24 cellular contexts compared by ENCODE assay signal in the genomic region with DNA sequence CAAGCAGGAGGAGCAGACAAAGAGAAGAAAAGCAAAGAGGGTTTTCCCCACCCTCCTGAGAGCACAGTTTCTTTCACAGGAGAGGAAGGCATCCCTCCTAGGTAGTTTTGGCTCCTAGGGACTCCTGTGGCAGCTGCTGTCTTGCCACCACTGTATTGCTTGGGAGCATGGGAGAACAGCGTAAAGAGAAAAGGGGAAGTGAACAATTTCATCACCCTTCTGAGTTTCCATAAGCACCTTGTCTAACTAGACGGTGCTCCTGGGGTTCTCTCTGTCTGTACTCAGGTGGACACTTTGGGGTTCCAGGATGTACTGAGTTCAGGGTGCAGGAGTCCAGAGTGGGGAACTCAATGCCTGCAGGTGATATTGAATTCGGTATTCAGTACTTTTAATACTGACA.
DNase-seq lines count a peak whose midpoint lies in the region; TF ChIP-seq lines count a peak whose summit lies in the region.
"Had no signal": no experiment of that assay in that cellular context is flagged by ENCODE, and none has a peak within 500 bp of the region (broad histone marks: within the 10 kb centered on the region; RNA-seq: fewer than 3 reads in every experiment).

No MANE protein-coding gene starts in this region.

- no peak for TF ChIP-seq CTCF in NB4 (IDR thresholded peaks at IDR 0.05; ENCODE audit: low read depth, low read length)

- no peak overlapping the region for H3K4me3 ChIP-seq in NB4 (ENCODE audit: low read depth, low read length)
- H3K4me3 ChIP-seq: dorsolateral prefrontal cortex, heart right ventricle, uterus had no signal

- DNase-seq in activated effector memory CD4-positive, alpha-beta T cell treated with anti-CD3 and anti-CD28 coated beads, Interleukin-2, amount 50 U/mL, for 16 hours = peak; percentile 2
- DNase-seq in activated effector memory CD4-positive, alpha-beta T cell treated with Interleukin-2 at 50 U/mL for 16 hours = no peak
- DNase-seq in NB4 (ENCODE audit: low read depth) = peak; percentile 53
- DNase-seq in UCSD-AML1 (lab: John Stamatoyannopoulos, UW; ENCODE audit: unreplicated experiment) = peak; percentile 53
- no peak for DNase-seq in SHP77 treated with DMSO at 0.1 percent for 48 hours (lab: John Stamatoyannopoulos, UW)
- no peak for DNase-seq in HuH-7.5 (ENCODE audit: low spot score)
- DNase-seq in ureter (ENCODE audit: low spot score) = no peak
- DNase-seq in NCI-H1048 (lab: John Stamatoyannopoulos, UW) = no peak
- DNase-seq: activated CD4-positive, alpha-beta memory T cell treated with anti-CD3 and anti-CD28 coated beads, Interleukin-2, amount 10 ng/mL, durations not matched to agents 7 days and 5 days; amniotic stem cell; brain microvascular endothelial cell; CD8-positive, alpha-beta T cell; cerebellar nuclear complex; dorsolateral prefrontal cortex; foreskin melanocyte; heart right ventricle; kidney; NCI-H1417; NCI-H2029; NCI-H526 treated with DMSO at 0.1 percent for 48 hours; SK-N-SH; small intestine; stimulated activated naive CD8-positive, alpha-beta T cell treated with anti-CD3 and anti-CD28 coated beads, Interleukin-15, Interleukin-2, amounts not matched to agents 100 U/mL and 50 U/mL, for 24 hours; uterus had no signal

- TF ChIP-seq POLR2A in NB4 (IDR thresholded peaks at IDR 0.05; ENCODE audit: extremely low read depth, insufficient read length) = no peak

Comparison
In these comparisons a context has a peak if more than half of its experiments do, and no peak if none do; other contexts are left out.
1. DNase-seq: peak in activated effector memory CD4-positive, alpha-beta T cell treated with anti-CD3 and anti-CD28 coated beads, Interleukin-2, amount 50 U/mL, for 16 hours (single experiment), NB4 (single experiment) and UCSD-AML1 (single experiment); none in activated effector memory CD4-positive, alpha-beta T cell treated with Interleukin-2 at 50 U/mL for 16 hours (single experiment), SHP77 treated with DMSO at 0.1 percent for 48 hours (single experiment), HuH-7.5 (single experiment), ureter (single experiment) and NCI-H1048 (single experiment).